In the genomic region with DNA sequence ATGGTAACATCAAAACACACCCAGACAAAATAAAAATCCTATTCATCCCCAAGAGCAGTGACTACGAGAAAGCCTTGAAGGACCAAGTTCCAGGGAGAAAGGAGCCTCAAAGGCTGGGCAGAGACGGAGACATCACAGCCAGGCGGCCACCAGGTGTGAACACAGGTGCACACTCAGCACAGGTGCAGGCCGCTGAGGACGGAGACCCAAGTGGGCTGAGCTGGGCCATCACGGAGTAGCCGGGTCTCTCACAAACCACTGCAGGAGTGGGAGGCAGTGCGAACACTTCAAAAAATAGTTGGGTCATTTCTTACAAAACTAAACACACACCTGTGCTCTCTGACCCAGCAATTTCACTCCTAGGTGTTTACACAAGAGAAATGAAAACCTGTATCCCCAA, we compare ENCODE assay signal across 34 cellular contexts.
"Had no signal": no experiment of that assay in that cellular context is flagged by ENCODE, and none has a peak within 500 bp of the region (broad histone marks: within the 10 kb centered on the region; RNA-seq: fewer than 3 reads in every experiment).

No MANE protein-coding gene starts in this region.

- FAIRE-seq: astrocyte, bronchial epithelial cell had no signal

- DNase-seq: activated CD4-positive, alpha-beta memory T cell treated with anti-CD3 and anti-CD28 coated beads for 36 hours; activated CD4-positive, alpha-beta T cell treated with anti-CD3 and anti-CD28 coated beads for 36 hours; activated CD4-positive, alpha-beta T cell treated with anti-CD3 and anti-CD28 coated beads, Interleukin-2, amount 10 ng/mL, durations not matched to agents 24 days and 14 days; activated CD4-positive, CD25-positive, alpha-beta regulatory T cell; activated CD4-positive, CD25-positive, alpha-beta regulatory T cell treated with anti-CD3 and anti-CD28 coated beads, Interleukin-2, amount 50 U/mL, for 72 hours; activated CD8-positive, alpha-beta memory T cell treated with anti-CD3 and anti-CD28 coated beads, Interleukin-2, amount 50 U/mL, for 48 hours; activated effector memory CD4-positive, alpha-beta T cell treated with Interleukin-2 at 50 U/mL for 16 hours; activated gamma-delta T cell treated with Interleukin-2 at 50 U/mL for 16 hours; activated naive CD4-positive, alpha-beta T cell treated with anti-CD3 and anti-CD28 coated beads, Interleukin-2, amount 50 U/mL, for 16 hours; activated naive CD4-positive, alpha-beta T cell treated with Interleukin-2 at 50 U/mL for 16 hours; activated T-cell treated with anti-CD3 and anti-CD28 coated beads for 4 hours; activated T-cell treated with anti-CD3 and anti-CD28 coated beads, Interleukin-2, amount 50 U/mL, for 4 hours; amniotic stem cell; anterior cingulate cortex; brain microvascular endothelial cell; dorsolateral prefrontal cortex; effector memory CD4-positive, alpha-beta T cell; erythroblast; foreskin keratinocyte; gastrocnemius medialis; head of caudate nucleus; SW 1271; T-cell; T-helper 9 cell; WERI-Rb-1 had no signal

- H3K27me3 Mint-ChIP-seq: activated CD4-positive, alpha-beta T cell treated with anti-CD3 and anti-CD28 coated beads for 36 hours; activated CD4-positive, alpha-beta T cell treated with anti-CD3 and anti-CD28 coated beads, Interleukin-2, amount 10 ng/mL, durations not matched to agents 24 days and 14 days had no signal

- H3K4me1 ChIP-seq: foreskin keratinocyte, gastrocnemius medialis had no signal

- H3K36me3 Mint-ChIP-seq: activated CD4-positive, alpha-beta memory T cell treated with anti-CD3 and anti-CD28 coated beads for 36 hours; activated naive CD8-positive, alpha-beta T cell; T-cell had no signal

- H3K9me3 ChIP-seq: esophagus muscularis mucosa, gastrocnemius medialis had no signal

- H3K4me3 ChIP-seq: coronary artery, dorsolateral prefrontal cortex, esophagus muscularis mucosa, gastrocnemius medialis had no signal

- H3K27ac Mint-ChIP-seq: activated CD4-positive, alpha-beta memory T cell treated with anti-CD3 and anti-CD28 coated beads for 36 hours; activated CD4-positive, alpha-beta T cell treated with anti-CD3 and anti-CD28 coated beads for 36 hours; activated CD4-positive, alpha-beta T cell treated with anti-CD3 and anti-CD28 coated beads, Interleukin-2, amount 10 ng/mL, durations not matched to agents 24 days and 14 days; activated naive CD8-positive, alpha-beta T cell; activated T-helper 17 cell treated with anti-CD3 and anti-CD28 coated beads, Interleukin-2, amount 50 U/mL, for 72 hours; dendritic cell treated with granulocyte-macrophage colony-stimulating factor and Interleukin-4, amounts not matched to agents 40 ng/mL and 50 ng/mL, for 4 days; T-cell; T-helper 1 cell treated with Interleukin-12 subunit alpha and Interleukin-12 subunit beta and Interleukin-4 antibody, amounts not matched to agents 30 μg/mL and 1 μg/mL, for 36 hours had no signal

- H3K36me3 ChIP-seq: brain microvascular endothelial cell, esophagus muscularis mucosa, gastrocnemius medialis had no signal

- H3K4me1 Mint-ChIP-seq: activated CD4-positive, alpha-beta T cell treated with anti-CD3 and anti-CD28 coated beads for 36 hours; activated CD4-positive, alpha-beta T cell treated with anti-CD3 and anti-CD28 coated beads, Interleukin-2, amount 10 ng/mL, durations not matched to agents 24 days and 14 days; activated T-helper 17 cell treated with anti-CD3 and anti-CD28 coated beads, Interleukin-2, amount 50 U/mL, for 72 hours; central memory CD8-positive, alpha-beta T cell had no signal

- H3K27me3 ChIP-seq: brain microvascular endothelial cell, dorsolateral prefrontal cortex had no signal

- H3K9me3 Mint-ChIP-seq: activated CD4-positive, alpha-beta memory T cell treated with anti-CD3 and anti-CD28 coated beads for 36 hours; activated CD4-positive, alpha-beta T cell treated with anti-CD3 and anti-CD28 coated beads, Interleukin-2, amount 10 ng/mL, durations not matched to agents 24 days and 14 days; activated T-cell treated with anti-CD3 and anti-CD28 coated beads, Interleukin-2, amount 50 U/mL, for 4 hours; activated T-helper 17 cell treated with anti-CD3 and anti-CD28 coated beads, Interleukin-2, amount 50 U/mL, for 72 hours; central memory CD8-positive, alpha-beta T cell; dendritic cell treated with granulocyte-macrophage colony-stimulating factor and Interleukin-4, amounts not matched to agents 40 ng/mL and 50 ng/mL, for 4 days; T-cell; T-helper 1 cell treated with Interleukin-12 subunit alpha and Interleukin-12 subunit beta and Interleukin-4 antibody, amounts not matched to agents 30 μg/mL and 1 μg/mL, for 36 hours had no signal

- ATAC-seq: activated CD4-positive, alpha-beta T cell treated with anti-CD3 and anti-CD28 coated beads for 36 hours; activated T-cell treated with anti-CD3 and anti-CD28 coated beads, Interleukin-2, amount 50 U/mL, for 4 hours; activated T-helper 17 cell treated with anti-CD3 and anti-CD28 coated beads, Interleukin-2, amount 50 U/mL, for 72 hours; foreskin keratinocyte; gastrocnemius medialis; T-cell had no signal

- H3K4me3 Mint-ChIP-seq: activated CD4-positive, alpha-beta memory T cell treated with anti-CD3 and anti-CD28 coated beads for 36 hours; activated CD4-positive, alpha-beta T cell treated with anti-CD3 and anti-CD28 coated beads for 36 hours; activated CD4-positive, alpha-beta T cell treated with anti-CD3 and anti-CD28 coated beads, Interleukin-2, amount 10 ng/mL, durations not matched to agents 24 days and 14 days; activated naive CD8-positive, alpha-beta T cell; activated T-cell treated with anti-CD3 and anti-CD28 coated beads, Interleukin-2, amount 50 U/mL, for 4 hours; activated T-helper 17 cell treated with anti-CD3 and anti-CD28 coated beads, Interleukin-2, amount 50 U/mL, for 72 hours; central memory CD8-positive, alpha-beta T cell; dendritic cell treated with granulocyte-macrophage colony-stimulating factor and Interleukin-4, amounts not matched to agents 40 ng/mL and 50 ng/mL, for 4 days; T-cell; T-helper 1 cell treated with Interleukin-12 subunit alpha and Interleukin-12 subunit beta and Interleukin-4 antibody, amounts not matched to agents 30 μg/mL and 1 μg/mL, for 36 hours had no signal

- H3K27ac ChIP-seq: brain microvascular endothelial cell, coronary artery, foreskin keratinocyte, gastrocnemius medialis, WERI-Rb-1 had no signal
